Comparison of ENCODE assay signal across 2 cellular contexts in the genomic region with DNA sequence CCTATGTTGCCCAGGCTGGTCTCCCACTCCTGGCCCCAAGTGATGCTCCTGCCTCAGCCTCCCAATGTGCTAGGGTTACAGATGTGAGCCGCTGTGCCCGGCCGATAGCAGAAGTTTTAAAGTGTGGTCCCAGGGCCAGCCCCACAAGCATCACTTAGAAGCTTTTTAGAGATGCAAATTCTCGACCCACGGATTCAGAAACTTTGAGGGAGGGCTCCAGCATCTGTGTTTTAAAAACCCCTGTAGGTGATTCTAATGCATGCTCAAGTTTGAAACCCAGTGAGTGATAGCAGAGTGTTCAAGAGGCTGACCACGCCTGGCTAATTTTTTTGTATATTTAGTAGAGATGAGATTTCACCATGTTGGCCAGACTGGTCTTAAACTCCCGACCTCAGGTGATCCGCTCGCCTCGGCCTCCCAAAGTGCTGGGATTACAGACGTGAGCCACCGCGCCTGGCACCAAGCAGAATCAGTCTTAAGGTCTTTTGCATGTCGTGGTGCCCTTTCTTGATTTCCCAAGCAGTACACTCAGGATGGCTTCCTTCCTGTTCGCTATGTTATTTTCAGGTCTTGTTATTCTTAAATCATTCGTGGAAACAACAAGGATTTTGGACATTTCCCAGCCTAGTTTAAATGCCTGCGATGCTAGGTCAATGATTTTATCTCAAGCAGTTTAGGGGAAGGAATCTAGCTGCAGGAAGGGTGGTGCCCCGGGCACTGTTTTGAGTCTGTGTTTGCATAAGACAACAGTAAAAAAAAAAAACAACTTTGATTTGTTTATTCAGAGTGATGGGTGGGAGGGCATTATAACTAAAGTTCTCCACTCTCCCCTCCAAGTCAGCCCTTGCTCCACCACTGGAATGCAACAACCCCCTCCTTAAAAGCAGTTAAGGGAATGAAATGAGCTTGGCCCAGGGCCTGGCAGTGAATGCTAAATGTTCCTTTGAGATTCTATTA.
TF ChIP-seq lines count a peak whose summit lies in the region.

No MANE protein-coding gene starts in this region.

TF ChIP-seq in GM12878, 131 proteins besides CTCF, POLR2A, EP300 and RAD21:
- TF ChIP-seq CEBPB (IDR thresholded peaks at IDR 0.05; ENCODE audit: borderline replicate concordance in 1 of 2, low read depth in 2 of 2, low read length in 2 of 2), result no peak
- TF ChIP-seq POU2F2 (IDR thresholded peaks at IDR 0.05; ENCODE audit: borderline replicate concordance, low read depth, low read length), result peak; percentile 52; the same call in 1 of the 3 replicates
- TF ChIP-seq RB1 (IDR thresholded peaks at IDR 0.05; ENCODE audit: borderline replicate concordance), result no peak
- TF ChIP-seq TCF3 (IDR thresholded peaks at IDR 0.05; ENCODE audit: borderline replicate concordance, insufficient read depth, low read depth, low read length), result no peak

TF ChIP-seq in HepG2, 621 proteins besides CTCF, POLR2A, EP300 and RAD21:
- no peak for TF ChIP-seq TAF15 (IDR thresholded peaks at IDR 0.05; ENCODE audit: low read depth, low read length, poor library complexity, severe bottlenecking)
- 0 out of 2 replicates have a peak, but pooled peaks have one; percentile 18 for TF ChIP-seq MED1 (CRISPR knock-in tag; IDR thresholded peaks at IDR 0.05)
- TF ChIP-seq ZNF362 (CRISPR knock-in tag; IDR thresholded peaks at IDR 0.05; ENCODE audit: borderline replicate concordance), result peak; percentile 42; the same call in 1 of the 2 replicates
- TF ChIP-seq, protein P1, sequence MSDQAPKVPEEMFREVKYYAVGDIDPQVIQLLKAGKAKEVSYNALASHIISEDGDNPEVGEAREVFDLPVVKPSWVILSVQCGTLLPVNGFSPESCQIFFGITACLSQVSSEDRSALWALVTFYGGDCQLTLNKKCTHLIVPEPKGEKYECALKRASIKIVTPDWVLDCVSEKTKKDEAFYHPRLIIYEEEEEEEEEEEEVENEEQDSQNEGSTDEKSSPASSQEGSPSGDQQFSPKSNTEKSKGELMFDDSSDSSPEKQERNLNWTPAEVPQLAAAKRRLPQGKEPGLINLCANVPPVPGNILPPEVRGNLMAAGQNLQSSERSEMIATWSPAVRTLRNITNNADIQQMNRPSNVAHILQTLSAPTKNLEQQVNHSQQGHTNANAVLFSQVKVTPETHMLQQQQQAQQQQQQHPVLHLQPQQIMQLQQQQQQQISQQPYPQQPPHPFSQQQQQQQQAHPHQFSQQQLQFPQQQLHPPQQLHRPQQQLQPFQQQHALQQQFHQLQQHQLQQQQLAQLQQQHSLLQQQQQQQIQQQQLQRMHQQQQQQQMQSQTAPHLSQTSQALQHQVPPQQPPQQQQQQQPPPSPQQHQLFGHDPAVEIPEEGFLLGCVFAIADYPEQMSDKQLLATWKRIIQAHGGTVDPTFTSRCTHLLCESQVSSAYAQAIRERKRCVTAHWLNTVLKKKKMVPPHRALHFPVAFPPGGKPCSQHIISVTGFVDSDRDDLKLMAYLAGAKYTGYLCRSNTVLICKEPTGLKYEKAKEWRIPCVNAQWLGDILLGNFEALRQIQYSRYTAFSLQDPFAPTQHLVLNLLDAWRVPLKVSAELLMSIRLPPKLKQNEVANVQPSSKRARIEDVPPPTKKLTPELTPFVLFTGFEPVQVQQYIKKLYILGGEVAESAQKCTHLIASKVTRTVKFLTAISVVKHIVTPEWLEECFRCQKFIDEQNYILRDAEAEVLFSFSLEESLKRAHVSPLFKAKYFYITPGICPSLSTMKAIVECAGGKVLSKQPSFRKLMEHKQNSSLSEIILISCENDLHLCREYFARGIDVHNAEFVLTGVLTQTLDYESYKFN (CRISPR knock-in tag; conservative IDR thresholded peaks at IDR 0.05), result 0 out of 2 replicates have a peak, but pooled peaks have one; percentile 17
- no peak for TF ChIP-seq HNRNPH1 (optimal IDR thresholded peaks at IDR 0.05; ENCODE audit: low read depth, low read length)
- TF ChIP-seq ZNF275 (CRISPR knock-in tag; IDR thresholded peaks at IDR 0.05; ENCODE audit: borderline replicate concordance), result no peak
- TF ChIP-seq FOXP4 (CRISPR knock-in tag; IDR thresholded peaks at IDR 0.05), result peak; percentile 45; the same call in 1 of the 2 replicates
TF ChIP-seq in HepG2: peak in this region for 4.
